In the genomic region with DNA sequence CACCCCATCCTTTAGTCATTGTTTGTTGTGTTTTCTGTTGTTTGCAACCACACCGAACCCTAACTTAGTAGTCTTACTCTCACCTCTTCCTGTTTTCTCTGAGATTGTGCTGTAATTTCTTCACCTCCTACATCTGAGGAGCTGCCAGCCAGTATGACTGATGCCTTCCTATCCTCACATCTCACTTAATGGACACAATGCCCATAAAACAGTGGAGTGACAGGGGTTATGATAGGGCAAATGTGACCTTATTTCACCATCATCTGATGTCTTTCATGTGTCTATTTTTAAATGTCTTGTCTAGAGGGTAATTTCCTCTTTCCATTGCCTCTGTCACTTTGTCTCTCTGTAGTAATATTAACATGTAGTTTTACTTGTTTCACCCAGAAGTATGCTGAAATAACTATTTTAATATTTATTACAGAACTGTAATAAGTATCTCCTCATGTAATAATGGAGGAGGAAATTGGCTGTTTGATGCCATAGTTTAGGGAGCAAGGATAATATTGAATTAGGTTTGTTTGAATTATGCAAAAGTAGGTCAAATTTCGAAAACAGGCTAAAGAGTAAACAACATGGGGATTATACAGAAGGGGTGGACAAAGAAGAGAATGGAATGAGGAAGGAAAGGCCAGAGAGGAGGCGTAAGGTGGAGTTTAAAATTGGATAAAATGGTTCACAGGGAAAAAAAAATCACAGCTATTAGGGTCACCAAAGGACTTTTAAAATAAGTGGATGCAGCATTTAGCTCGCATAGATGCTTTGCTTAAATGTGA, we compare ENCODE assay signal across 15 cellular contexts.
DNase-seq lines count a peak whose midpoint lies in the region; ATAC-seq lines count a peak whose summit lies in the region.
"Had no signal": no experiment of that assay in that cellular context is flagged by ENCODE, and none has a peak within 500 bp of the region (broad histone marks: within the 10 kb centered on the region; RNA-seq: fewer than 3 reads in every experiment).

No MANE protein-coding gene starts in this region.

- no peak overlapping the region for H3K27ac ChIP-seq in naive thymus-derived CD4-positive, alpha-beta T cell (ENCODE audit: low read depth, low read length)
- H3K27ac ChIP-seq: hepatocyte, PC-9 had no signal

- H3K27ac Mint-ChIP-seq in naive thymus-derived CD4-positive, alpha-beta T cell: no peak overlapping the region

- DNase-seq in Ammon's horn (ENCODE audit: low spot score) (peak; percentile 40), OCI-M1 (lab: John Stamatoyannopoulos, UW) (peak; percentile 66)
- no peak for DNase-seq in naive thymus-derived CD4-positive, alpha-beta T cell
- no peak for DNase-seq in stimulated activated CD4-positive, alpha-beta T cell treated with anti-CD3 and anti-CD28 coated beads, Interleukin-4, amount 100 ng/mL, for 4 hours
- DNase-seq in effector CD4-positive, alpha-beta T cell: no peak
- DNase-seq: activated naive CD4-positive, alpha-beta T cell treated with anti-CD3 and anti-CD28 coated beads, Interleukin-2, amount 50 U/mL, for 16 hours; cerebellar nuclear complex; mesenchymal stem cell; NCI-H2171; PC-9; stimulated activated CD4-positive, alpha-beta T cell treated with anti-CD3 and anti-CD28 coated beads, Interleukin-2, amount 100 ng/mL, for 24 hours had no signal

- POLR2A ChIA-PET in naive thymus-derived CD4-positive, alpha-beta T cell (lab: Charles Lee): no interaction called here

- peaks cover 0 to 7% (median 0%) of the 10 kb centered on the region in 5 donors for H3K27me3 Mint-ChIP-seq in naive thymus-derived CD4-positive, alpha-beta T cell

- intact Hi-C loops in naive thymus-derived CD4-positive, alpha-beta T cell (cut with micrococcal nuclease): no loop called here

- peak overlapping the region in 1 of 10 donors; percentile 12 for H3K4me3 Mint-ChIP-seq in naive thymus-derived CD4-positive, alpha-beta T cell

- H3K4me1 Mint-ChIP-seq in naive thymus-derived CD4-positive, alpha-beta T cell: peaks cover 0 to 9% (median 0%) of the 10 kb centered on the region in 7 donors

- H3K4me3 ChIP-seq in naive thymus-derived CD4-positive, alpha-beta T cell (ENCODE audit: low read length): no peak overlapping the region
- H3K4me3 ChIP-seq: hepatocyte, PC-9 had no signal

- H3K9me3 Mint-ChIP-seq in naive thymus-derived CD4-positive, alpha-beta T cell: peaks cover 0 to 6% (median 1%) of the 10 kb centered on the region in 11 donors

- H3K9me3 ChIP-seq in naive thymus-derived CD4-positive, alpha-beta T cell (ENCODE audit: control insufficient read depth in 2 of 3, low read length in 3 of 3): no peaks in the 10 kb centered on the region

- ATAC-seq in GM19395 (IDR thresholded peaks at IDR 0.05; ENCODE audit: unreplicated experiment) (peak; percentile 37), GM21723 (IDR thresholded peaks at IDR 0.05; ENCODE audit: unreplicated experiment) (no peak), HG03442 (IDR thresholded peaks at IDR 0.05; ENCODE audit: unreplicated experiment) (no peak)
- peak; percentile 92 for ATAC-seq in naive thymus-derived CD4-positive, alpha-beta T cell

- H3K36me3 Mint-ChIP-seq in naive thymus-derived CD4-positive, alpha-beta T cell: no peaks in the 10 kb centered on the region

- no peaks in the 10 kb centered on the region for H3K36me3 ChIP-seq in naive thymus-derived CD4-positive, alpha-beta T cell (ENCODE audit: control insufficient read depth in 2 of 3, insufficient read depth in 3 of 3, low read length in 3 of 3)

- no peaks in the 10 kb centered on the region for H3K4me1 ChIP-seq in naive thymus-derived CD4-positive, alpha-beta T cell (ENCODE audit: control insufficient read depth in 2 of 2, insufficient read depth in 2 of 2, low read length in 2 of 2)

- CTCF ChIA-PET in naive thymus-derived CD4-positive, alpha-beta T cell (lab: Charles Lee): no interaction called here

- H3K27me3 ChIP-seq in naive thymus-derived CD4-positive, alpha-beta T cell (ENCODE audit: control insufficient read depth in 2 of 2, insufficient read depth in 2 of 2, low read length in 2 of 2): no peaks in the 10 kb centered on the region
- H3K27me3 ChIP-seq: hepatocyte had no signal

Comparison
In these comparisons a context has a peak if more than half of its experiments do, and no peak if none do; other contexts are left out.
1. DNase-seq: peak in Ammon's horn (single experiment) and OCI-M1 (single experiment); none in naive thymus-derived CD4-positive, alpha-beta T cell (0 of 9), stimulated activated CD4-positive, alpha-beta T cell treated with anti-CD3 and anti-CD28 coated beads, Interleukin-4, amount 100 ng/mL, for 4 hours (0 of 2) and effector CD4-positive, alpha-beta T cell (single experiment).
2. ATAC-seq: peak in GM19395 (single experiment) and naive thymus-derived CD4-positive, alpha-beta T cell (single experiment); none in GM21723 (single experiment) and HG03442 (single experiment).